Comparison of ENCODE assay signal across 16 cellular contexts in the genomic region with DNA sequence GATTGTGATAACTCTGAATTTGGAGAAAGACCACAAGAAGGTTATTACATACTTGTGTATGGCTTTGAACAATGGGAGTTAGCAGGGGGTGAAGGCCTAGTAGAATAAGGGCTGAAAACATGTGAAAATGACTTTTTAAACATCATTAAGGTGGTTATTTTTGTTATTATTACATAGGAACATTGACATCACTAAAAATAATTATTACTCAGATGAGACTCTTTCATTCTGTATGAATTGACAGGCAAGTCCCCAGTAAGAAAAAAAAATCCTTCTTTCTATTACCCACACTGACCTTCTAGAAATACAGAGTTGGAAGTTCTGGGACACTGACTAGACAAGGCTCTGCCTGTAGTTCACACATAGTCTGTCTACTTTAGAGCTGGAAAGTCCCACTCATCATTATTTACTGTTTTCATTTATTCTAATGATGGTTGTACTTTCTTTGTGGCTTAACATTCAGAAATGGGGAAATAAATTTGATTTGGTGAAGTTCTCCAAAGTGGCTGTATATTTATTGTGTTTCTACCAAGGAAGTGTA.
DNase-seq lines count a peak whose midpoint lies in the region; ATAC-seq, FAIRE-seq and TF ChIP-seq lines count a peak whose summit lies in the region.
"Had no signal": no experiment of that assay in that cellular context is flagged by ENCODE, and none has a peak within 500 bp of the region (broad histone marks: within the 10 kb centered on the region; RNA-seq: fewer than 3 reads in every experiment).

No MANE protein-coding gene starts in this region.

- no peak for TF ChIP-seq POLR2A in endothelial cell of umbilical vein (IDR thresholded peaks at IDR 0.05; ENCODE audit: low read depth, low read length)

- TF ChIP-seq CTCF in GM12865 (IDR thresholded peaks at IDR 0.05; ENCODE audit: insufficient read depth, low read depth, low read length, missing control alignments) (no peak), endothelial cell of umbilical vein (IDR thresholded peaks at IDR 0.05; ENCODE audit: extremely low read depth in 1 of 2, insufficient read depth in 1 of 2, low read depth in 1 of 2, low read length in 2 of 2) (no peak), psoas muscle (IDR thresholded peaks at IDR 0.05) (no peak)

- peak overlapping the region; percentile 41 for H3K4me2 ChIP-seq in endothelial cell of umbilical vein (ENCODE audit: insufficient read depth, low read length)

- no peaks in the 10 kb centered on the region for H3K27me3 ChIP-seq in endothelial cell of umbilical vein (ENCODE audit: control insufficient read depth in 2 of 2, insufficient read depth in 2 of 2, low read length in 2 of 2)
- no peaks in the 10 kb centered on the region for H3K27me3 ChIP-seq in psoas muscle (ENCODE audit: insufficient read depth in 3 of 3, low read length in 2 of 3)
- H3K27me3 ChIP-seq: BLaER1 treated with 17β-estradiol and CSF1 and Interleukin-3, amounts not matched to agents 10 nM and 100 nM had no signal

- H3K4me1 Mint-ChIP-seq in stimulated activated effector memory CD8-positive, alpha-beta T cell treated with anti-CD3 and anti-CD28 coated beads, Interleukin-12 subunit alpha, Interleukin-12 subunit beta, amount 100 ng/mL, for 72 hours = peaks cover 60% of the 10 kb centered on the region
- H3K4me1 Mint-ChIP-seq: B cell had no signal

- H3K9me3 ChIP-seq in endothelial cell of umbilical vein (replicated peaks; ENCODE audit: control insufficient read depth, insufficient read depth, low read length) = no peaks in the 10 kb centered on the region
- H3K9me3 ChIP-seq in psoas muscle = no peaks in the 10 kb centered on the region
- H3K9me3 ChIP-seq: BLaER1 treated with 17β-estradiol and CSF1 and Interleukin-3, amounts not matched to agents 10 nM and 100 nM had no signal

- no peaks in the 10 kb centered on the region for H3K9me3 Mint-ChIP-seq in stimulated activated effector memory CD8-positive, alpha-beta T cell treated with anti-CD3 and anti-CD28 coated beads, Interleukin-12 subunit alpha, Interleukin-12 subunit beta, amount 100 ng/mL, for 72 hours
- H3K9me3 Mint-ChIP-seq: CD8-positive, alpha-beta T cell; H9 had no signal

- no peak for FAIRE-seq in endothelial cell of umbilical vein (lab: Jason Lieb, UNC)
- FAIRE-seq: GM19239, H1 had no signal

- H4K20me1 ChIP-seq in endothelial cell of umbilical vein (replicated peaks; ENCODE audit: control insufficient read depth, extremely low read depth, insufficient read depth, low read length) = no peaks in the 10 kb centered on the region
- H4K20me1 ChIP-seq: BLaER1 treated with 17β-estradiol and CSF1 and Interleukin-3, amounts not matched to agents 10 nM and 100 nM had no signal

- peaks cover 6% of the 10 kb centered on the region for H3K36me3 Mint-ChIP-seq in stimulated activated effector memory CD8-positive, alpha-beta T cell treated with anti-CD3 and anti-CD28 coated beads, Interleukin-12 subunit alpha, Interleukin-12 subunit beta, amount 100 ng/mL, for 72 hours
- H3K36me3 Mint-ChIP-seq: CD8-positive, alpha-beta T cell had no signal

- H3K36me3 ChIP-seq in endothelial cell of umbilical vein (ENCODE audit: control insufficient read depth in 2 of 2, extremely low read depth in 1 of 2, insufficient read depth in 2 of 2, low read length in 2 of 2) (no peaks in the 10 kb centered on the region), psoas muscle (ENCODE audit: insufficient read depth in 1 of 2, low read depth in 1 of 2) (no peaks in the 10 kb centered on the region)

- intact Hi-C loops in endothelial cell of umbilical vein (cut with micrococcal nuclease) = no loop called here
- intact Hi-C loops in posterior vena cava (cut with DNase I) = loop anchor here in 1 of 2 donors (2.0 kb wide), 1 partner anchor 55 kb away; no protein-coding TSS in a partner anchor
- intact Hi-C loops in psoas muscle (cut with DNase I) = no loop called here

- H3K4me3 Mint-ChIP-seq in stimulated activated effector memory CD8-positive, alpha-beta T cell treated with anti-CD3 and anti-CD28 coated beads, Interleukin-12 subunit alpha, Interleukin-12 subunit beta, amount 100 ng/mL, for 72 hours = no peak overlapping the region
- H3K4me3 Mint-ChIP-seq: B cell; CD8-positive, alpha-beta T cell; H9 had no signal

- dilution Hi-C loops in endothelial cell of umbilical vein (cut with MboI; ENCODE audit: extremely low pct_ligation_motif_present, low sequenced_read_pairs) = no loop called here

- CTCF ChIA-PET in endothelial cell of umbilical vein (lab: Charles Lee) = interaction anchor here (1.3 to 2.3 kb wide), 2 partner anchors 15 to 20 kb away, joined by 3 to 8 read pairs; no protein-coding TSS in a partner anchor

- no peak overlapping the region for H2AFZ ChIP-seq in endothelial cell of umbilical vein (ENCODE audit: low read depth, low read length)

- peak overlapping the region; percentile 21 for H3K27ac Mint-ChIP-seq in stimulated activated effector memory CD8-positive, alpha-beta T cell treated with anti-CD3 and anti-CD28 coated beads, Interleukin-12 subunit alpha, Interleukin-12 subunit beta, amount 100 ng/mL, for 72 hours
- H3K27ac Mint-ChIP-seq: B cell; CD8-positive, alpha-beta T cell; H9 had no signal

- no peaks in the 10 kb centered on the region for H3K9me1 ChIP-seq in endothelial cell of umbilical vein (replicated peaks; ENCODE audit: control insufficient read depth, extremely low read depth, insufficient read depth, low read length)

- peaks cover 53% of the 10 kb centered on the region for H3K79me2 ChIP-seq in endothelial cell of umbilical vein (ENCODE audit: control insufficient read depth, insufficient read depth, low read length)

- H3K4me1 ChIP-seq in endothelial cell of umbilical vein (ENCODE audit: control insufficient read depth, extremely low read depth, insufficient read depth, low read length) = peaks cover 59% of the 10 kb centered on the region
- no peaks in the 10 kb centered on the region for H3K4me1 ChIP-seq in psoas muscle

- DNase-seq in GM12865 (ENCODE audit: low read depth) (peak; percentile 5), endothelial cell of umbilical vein (ENCODE audit: low read depth, low spot score) (peak; percentile 30), posterior vena cava (ENCODE audit: low spot score) (no peak), psoas muscle (no peak), NCI-H69 (lab: John Stamatoyannopoulos, UW) (no peak)
- no peak for DNase-seq in stimulated activated effector memory CD8-positive, alpha-beta T cell treated with anti-CD3 and anti-CD28 coated beads, Interleukin-12 subunit alpha, Interleukin-12 subunit beta, amount 100 ng/mL, for 72 hours (ENCODE audit: low spot score in 2 of 2)
- DNase-seq: Calu3; CD8-positive, alpha-beta T cell; DND-41; EL; H9 had no signal

- no peak overlapping the region for H3K9ac ChIP-seq in endothelial cell of umbilical vein (replicated peaks; ENCODE audit: extremely low read depth, insufficient read depth, low read length)
- H3K9ac ChIP-seq: BLaER1 treated with 17β-estradiol and CSF1 and Interleukin-3, amounts not matched to agents 10 nM and 100 nM had no signal

- H3K4me3 ChIP-seq in GM12865 (ENCODE audit: low read depth, low read length) (no peak overlapping the region), endothelial cell of umbilical vein (replicated peaks in 1 of 3; ENCODE audit: insufficient read depth in 1 of 3, low read depth in 1 of 3, low read length in 3 of 3) (no peak overlapping the region), psoas muscle (no peak overlapping the region)
- H3K4me3 ChIP-seq: BLaER1 treated with 17β-estradiol and CSF1 and Interleukin-3, amounts not matched to agents 10 nM and 100 nM had no signal

- POLR2A ChIA-PET in endothelial cell of umbilical vein (lab: Charles Lee) = no interaction called here

- ATAC-seq in HG02610 (IDR thresholded peaks at IDR 0.05; ENCODE audit: unreplicated experiment) (peak; percentile 57), psoas muscle (no peak)
- ATAC-seq in stimulated activated effector memory CD8-positive, alpha-beta T cell treated with anti-CD3 and anti-CD28 coated beads, Interleukin-12 subunit alpha, Interleukin-12 subunit beta, amount 100 ng/mL, for 72 hours = no peak
- ATAC-seq: CD8-positive, alpha-beta T cell had no signal

- BruUV-seq in endothelial cell of umbilical vein (replicated peaks; lab: Mats Ljungman, UMichigan) = no TSS peak

- H3K27ac ChIP-seq in endothelial cell of umbilical vein (ENCODE audit: insufficient read depth, low read depth, low read length) (peak overlapping the region; percentile 15), psoas muscle (no peak overlapping the region)

TF ChIP-seq in endothelial cell of umbilical vein, 7 proteins besides CTCF, POLR2A, EP300 and RAD21:
- TF ChIP-seq GATA2 (IDR thresholded peaks at IDR 0.05; ENCODE audit: insufficient read depth, insufficient read length, low read depth, low read length) (no peak), JUN (IDR thresholded peaks at IDR 0.05; ENCODE audit: borderline replicate concordance, insufficient read depth, insufficient read length, low read depth) (no peak), FOS (IDR thresholded peaks at IDR 0.05; ENCODE audit: borderline replicate concordance, insufficient read depth, low read length) (no peak), EZH2 (IDR thresholded peaks at IDR 0.05; ENCODE audit: borderline replicate concordance, low read depth, low read length, severe bottlenecking) (no peak), MYC (IDR thresholded peaks at IDR 0.05; ENCODE audit: low read depth, low read length) (no peak), MAX (IDR thresholded peaks at IDR 0.05; ENCODE audit: insufficient read depth, insufficient read length) (no peak), POLR2AphosphoS5 (IDR thresholded peaks at IDR 0.05; ENCODE audit: insufficient read depth, low read depth, low read length) (no peak)

Comparison
In these comparisons a context has a peak if more than half of its experiments do, and no peak if none do; other contexts are left out.
1. DNase-seq: peak in GM12865 (single experiment) and endothelial cell of umbilical vein (single experiment); none in stimulated activated effector memory CD8-positive, alpha-beta T cell treated with anti-CD3 and anti-CD28 coated beads, Interleukin-12 subunit alpha, Interleukin-12 subunit beta, amount 100 ng/mL, for 72 hours (0 of 2), posterior vena cava (single experiment), psoas muscle (0 of 2) and NCI-H69 (single experiment).